1 cellular context compared by ENCODE assay signal in the genomic region with DNA sequence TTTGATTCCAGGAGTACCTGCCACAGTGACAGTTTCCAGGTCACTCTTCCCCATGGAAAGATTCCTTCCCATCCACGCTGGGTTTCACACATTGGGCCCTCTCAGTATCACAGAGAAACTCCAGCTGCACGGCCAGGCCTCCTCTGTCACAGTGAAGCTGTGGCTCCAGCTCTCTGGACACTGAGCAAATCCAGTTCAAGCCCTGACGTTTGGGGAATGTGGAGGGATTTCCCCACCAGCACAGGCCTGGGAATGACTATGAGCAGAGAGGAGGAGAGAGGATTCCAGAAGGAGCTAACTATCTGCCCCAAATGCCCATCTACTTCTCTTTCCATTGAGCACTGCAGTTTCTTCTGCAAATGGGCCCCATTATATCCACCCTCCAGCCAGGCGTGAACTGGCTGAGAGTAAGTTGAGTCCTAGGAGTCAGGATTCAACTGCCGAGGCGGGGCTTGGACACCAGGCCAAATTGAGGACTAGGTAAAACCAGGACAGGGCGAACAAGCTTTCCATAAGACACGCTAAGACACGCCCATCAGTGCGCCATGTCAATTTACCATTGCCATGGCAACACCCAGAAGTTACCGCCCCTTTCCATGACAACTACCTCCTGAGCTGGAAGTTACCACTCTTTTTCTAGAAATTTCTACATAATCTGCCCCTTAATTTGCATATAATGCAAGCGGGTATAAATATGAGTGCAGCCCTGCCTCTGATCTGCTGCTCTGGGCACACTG.
TF ChIP-seq lines count a peak whose summit lies in the region.

No MANE protein-coding gene starts in this region.

TF ChIP-seq in K562, 482 proteins besides CTCF, POLR2A, EP300 and RAD21 (continued from another document):
- TF ChIP-seq, protein P1, sequence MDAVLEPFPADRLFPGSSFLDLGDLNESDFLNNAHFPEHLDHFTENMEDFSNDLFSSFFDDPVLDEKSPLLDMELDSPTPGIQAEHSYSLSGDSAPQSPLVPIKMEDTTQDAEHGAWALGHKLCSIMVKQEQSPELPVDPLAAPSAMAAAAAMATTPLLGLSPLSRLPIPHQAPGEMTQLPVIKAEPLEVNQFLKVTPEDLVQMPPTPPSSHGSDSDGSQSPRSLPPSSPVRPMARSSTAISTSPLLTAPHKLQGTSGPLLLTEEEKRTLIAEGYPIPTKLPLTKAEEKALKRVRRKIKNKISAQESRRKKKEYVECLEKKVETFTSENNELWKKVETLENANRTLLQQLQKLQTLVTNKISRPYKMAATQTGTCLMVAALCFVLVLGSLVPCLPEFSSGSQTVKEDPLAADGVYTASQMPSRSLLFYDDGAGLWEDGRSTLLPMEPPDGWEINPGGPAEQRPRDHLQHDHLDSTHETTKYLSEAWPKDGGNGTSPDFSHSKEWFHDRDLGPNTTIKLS (IDR thresholded peaks at IDR 0.05; ENCODE audit: borderline replicate concordance, low read depth): no peak
- TF ChIP-seq MXI1 (IDR thresholded peaks at IDR 0.05; ENCODE audit: low read depth, low read length): peak; percentile 85
- peak in 1 of 3 experiments; percentile 39 for TF ChIP-seq YY1 (IDR thresholded peaks at IDR 0.05; ENCODE audit: borderline replicate concordance in 1 of 3, control insufficient read depth in 1 of 3, extremely low read depth in 1 of 3, insufficient read depth in 3 of 3, insufficient read length in 1 of 3, insufficient replicate concordance in 2 of 3, low read depth in 1 of 3, low read length in 2 of 3)
- TF ChIP-seq KLF13 (tag; IDR thresholded peaks at IDR 0.05; ENCODE audit: borderline replicate concordance, low read depth): peak; percentile 62; the same call in 1 of the 2 replicates
- TF ChIP-seq, protein P2, sequence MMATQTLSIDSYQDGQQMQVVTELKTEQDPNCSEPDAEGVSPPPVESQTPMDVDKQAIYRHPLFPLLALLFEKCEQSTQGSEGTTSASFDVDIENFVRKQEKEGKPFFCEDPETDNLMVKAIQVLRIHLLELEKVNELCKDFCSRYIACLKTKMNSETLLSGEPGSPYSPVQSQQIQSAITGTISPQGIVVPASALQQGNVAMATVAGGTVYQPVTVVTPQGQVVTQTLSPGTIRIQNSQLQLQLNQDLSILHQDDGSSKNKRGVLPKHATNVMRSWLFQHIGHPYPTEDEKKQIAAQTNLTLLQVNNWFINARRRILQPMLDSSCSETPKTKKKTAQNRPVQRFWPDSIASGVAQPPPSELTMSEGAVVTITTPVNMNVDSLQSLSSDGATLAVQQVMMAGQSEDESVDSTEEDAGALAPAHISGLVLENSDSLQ (IDR thresholded peaks at IDR 0.05): peak; percentile 97
- TF ChIP-seq HOXB6 (CRISPR knock-in tag; IDR thresholded peaks at IDR 0.05; ENCODE audit: borderline replicate concordance): no peak
- no peak for TF ChIP-seq ZNF639 (CRISPR knock-in tag; conservative IDR thresholded peaks at IDR 0.05 in 1 of 2, IDR thresholded peaks at IDR 0.05 in 1 of 2)
- TF ChIP-seq PBX2 (CRISPR knock-in tag; IDR thresholded peaks at IDR 0.05; ENCODE audit: low read depth): peak; percentile 32; the same call in 1 of the 2 replicates
- TF ChIP-seq PBX2 (tag; conservative IDR thresholded peaks at IDR 0.05; ENCODE audit: low read depth): peak; percentile 91
- peak; percentile 50 for TF ChIP-seq NEUROD1 (IDR thresholded peaks at IDR 0.05; ENCODE audit: borderline replicate concordance, low read depth, low read length, partially characterized antibody)
- TF ChIP-seq ZNF253 (CRISPR knock-in tag; conservative IDR thresholded peaks at IDR 0.05): no peak
- TF ChIP-seq GATA2 (CRISPR knock-in tag; IDR thresholded peaks at IDR 0.05): no peak
- TF ChIP-seq SAFB (IDR thresholded peaks at IDR 0.05; ENCODE audit: borderline replicate concordance, low read depth, low read length): no peak
- TF ChIP-seq ZBTB33 (CRISPR knock-in tag; IDR thresholded peaks at IDR 0.05): peak; percentile 91
- TF ChIP-seq CSDE1 (IDR thresholded peaks at IDR 0.05): peak in 1 of 2 experiments; percentile 79; a peak in 1 of 4 replicates
- TF ChIP-seq BMI1 (IDR thresholded peaks at IDR 0.05; ENCODE audit: low read length): peak; percentile 89
- peak; percentile 97 for TF ChIP-seq RFX1 (IDR thresholded peaks at IDR 0.05)
